8 cellular contexts compared by ENCODE assay signal in the genomic region with DNA sequence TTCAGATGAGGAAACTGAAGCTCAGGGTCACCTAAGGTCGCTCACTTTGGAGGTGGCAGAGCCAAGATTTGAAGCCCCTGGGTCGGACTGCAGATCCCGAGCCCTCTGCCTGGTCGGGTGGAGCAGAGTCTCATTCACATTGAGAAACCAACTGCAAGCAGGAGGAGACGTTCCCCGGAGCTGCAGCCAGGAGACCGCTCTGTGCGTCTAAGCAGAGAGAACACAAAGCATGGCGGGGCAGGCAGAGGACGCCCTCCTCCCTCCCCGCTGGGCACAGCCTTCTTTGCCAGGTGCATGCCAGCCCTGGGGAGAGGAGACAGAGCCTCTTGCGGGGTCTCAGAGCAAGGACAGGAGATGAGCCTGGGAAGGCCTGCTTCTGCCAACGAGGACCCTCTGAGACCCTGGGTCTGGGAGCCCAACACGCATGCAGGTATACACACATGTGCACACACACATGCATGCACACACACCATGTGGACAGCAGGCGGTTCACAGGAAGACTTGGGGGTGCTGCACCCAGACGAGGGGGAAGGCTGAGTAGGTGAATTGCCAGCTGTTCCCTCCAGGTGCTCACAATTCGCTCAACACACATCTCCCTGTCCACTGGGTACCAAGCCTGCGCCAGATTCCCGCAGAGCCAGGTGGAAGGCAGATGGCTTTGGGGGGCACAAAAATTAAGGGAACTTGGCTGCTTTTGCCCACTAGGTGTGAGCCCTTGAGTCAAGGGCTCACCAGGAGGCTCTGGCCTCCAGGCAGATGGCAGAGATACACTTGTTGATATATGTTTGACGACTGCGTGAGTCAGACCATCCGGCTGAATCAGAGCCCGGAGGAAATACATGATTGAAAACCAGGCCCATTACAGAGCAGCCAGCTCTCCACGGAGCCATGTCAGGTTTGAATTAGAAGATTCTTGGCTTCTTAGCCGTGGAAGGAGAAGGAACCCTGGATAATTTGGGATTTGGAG. TPM values are rescaled to one million over a fixed set of nuclear protein-coding genes. Genes with fewer than 3 reads are reported as not detected.
DNase-seq lines count a peak whose midpoint lies in the region; ATAC-seq, FAIRE-seq and TF ChIP-seq lines count a peak whose summit lies in the region.

No MANE protein-coding gene starts in this region.

- POLR2A ChIA-PET in SK-N-SH (lab: Yijun Ruan, JAX): no interaction called here

- WGBS in SK-N-SH (ENCODE audit: low lambda C conversion rate): 51% methylated on average over 17 of the region's 25 CpGs

- FAIRE-seq in D721Med (lab: Jason Lieb, UNC): no peak

- peak; percentile 28; the same call in 1 of the 2 replicates for TF ChIP-seq RAD21 in SK-N-SH (IDR thresholded peaks at IDR 0.05; ENCODE audit: low read length)

- DNase-seq in ACHN (peak; percentile 83), H4 (ENCODE audit: low spot score) (peak; percentile 70), SK-N-SH (no peak), fibroblast of mammary gland (ENCODE audit: low read depth) (peak; percentile 95), stromal cell of bone marrow (ENCODE audit: low read depth) (peak; percentile 82), D721Med (ENCODE audit: insufficient read length, low spot score) (no peak), H7 (no peak)

- H3K4me3 ChIP-seq in SK-N-SH (ENCODE audit: low read depth in 2 of 2, low read length in 1 of 2): 0 out of 4 replicates have a peak overlapping the region, but pooled peaks of 1 of the 2 experiments have one; percentile 30
- H3K4me3 ChIP-seq in fibroblast of mammary gland (ENCODE audit: control insufficient read depth, low read depth, low read length): no peak overlapping the region
- no peak overlapping the region for H3K4me3 ChIP-seq in H7 (ENCODE audit: insufficient read depth, low read depth, low read length)

- H3K27ac ChIP-seq in SK-N-SH (ENCODE audit: low read depth in 2 of 2, low read length in 1 of 2): peak overlapping the region in 1 of 2 experiments; percentile 92; a peak in 3 of 4 replicates

- H3K36me3 ChIP-seq in SK-N-SH (replicated peaks in 1 of 2; ENCODE audit: control insufficient read depth in 1 of 2, insufficient read depth in 2 of 2, low read length in 1 of 2): no peaks in the 10 kb centered on the region
- no peaks in the 10 kb centered on the region for H3K36me3 ChIP-seq in H7 (replicated peaks; ENCODE audit: control insufficient read depth, insufficient read depth, low read length)

- in situ Hi-C loops in ACHN (cut with HindIII; ENCODE audit: low pct_ligation_motif_present, low pct_unique_long_range_greater_than_20kb, low sequenced_read_pairs): no loop called here

- H4K20me1 ChIP-seq in SK-N-SH (ENCODE audit: insufficient read depth): no peaks in the 10 kb centered on the region

- H3K27me3 ChIP-seq in SK-N-SH (ENCODE audit: insufficient read depth): peaks cover 4% of the 10 kb centered on the region; the same call in 1 of the 2 replicates
- H3K27me3 ChIP-seq in H7 (ENCODE audit: control insufficient read depth, insufficient read depth, low read length): peaks cover 6% of the 10 kb centered on the region

- H3K9me3 ChIP-seq in SK-N-SH: no peaks in the 10 kb centered on the region

- CTCF ChIA-PET in SK-N-SH (lab: Yijun Ruan, JAX): interaction anchor here (0.6 to 5.0 kb wide), 5 partner anchors 9 to 170 kb away, joined by 3 to 31 read pairs (median 3); no protein-coding TSS in a partner anchor

- ATAC-seq in GM18858 (IDR thresholded peaks at IDR 0.05; ENCODE audit: unreplicated experiment): no peak

- peak overlapping the region; percentile 64 for H3K4me2 ChIP-seq in SK-N-SH

- H3K4me1 ChIP-seq in SK-N-SH (ENCODE audit: control insufficient read depth in 1 of 2, insufficient read depth in 2 of 2, low read depth in 1 of 2, low read length in 1 of 2): peaks cover 19 to 27% of the 10 kb centered on the region in 2 experiments; a peak in 3 of 4 replicates

- no peaks in the 10 kb centered on the region for H3K79me2 ChIP-seq in SK-N-SH (ENCODE audit: insufficient read depth)

- peaks cover 15% of the 10 kb centered on the region for H3F3A ChIP-seq in SK-N-SH (replicated peaks; ENCODE audit: insufficient read depth)

- H2AFZ ChIP-seq in SK-N-SH (ENCODE audit: low read depth): no peak overlapping the region

- peak in 1 of 2 experiments; percentile 74; a peak in 1 of 4 replicates for TF ChIP-seq EP300 in SK-N-SH (IDR thresholded peaks at IDR 0.05; ENCODE audit: borderline replicate concordance in 1 of 2, low read depth in 1 of 2, low read length in 1 of 2)

- TF ChIP-seq CTCF in SK-N-SH (IDR thresholded peaks at IDR 0.05) (peak; percentile 62), fibroblast of mammary gland (conservative IDR thresholded peaks at IDR 0.05; ENCODE audit: control insufficient read depth, insufficient read depth, low read depth, low read length) (peak; percentile 64), D721Med (IDR thresholded peaks at IDR 0.05; ENCODE audit: insufficient read depth, missing control alignments) (no peak)

- peak overlapping the region; percentile 46; the same call in 1 of the 2 replicates for H3K9ac ChIP-seq in SK-N-SH

- H3K9me2 ChIP-seq in SK-N-SH: no peaks in the 10 kb centered on the region

TF ChIP-seq in SK-N-SH, 30 proteins besides CTCF, POLR2A, EP300 and RAD21 (continues in another document):
- TF ChIP-seq CHD2 (IDR thresholded peaks at IDR 0.05; ENCODE audit: low read length, partially characterized antibody) (no peak), FOXM1 (IDR thresholded peaks at IDR 0.05; ENCODE audit: low read depth) (no peak), NRF1 (IDR thresholded peaks at IDR 0.05; ENCODE audit: low read depth, low read length) (no peak), SMC3 (IDR thresholded peaks at IDR 0.05; ENCODE audit: low read depth, low read length) (peak; percentile 50), RFX5 (IDR thresholded peaks at IDR 0.05; ENCODE audit: low read length) (no peak), MEF2A (IDR thresholded peaks at IDR 0.05; ENCODE audit: borderline replicate concordance, low read depth) (no peak), TAF1 (IDR thresholded peaks at IDR 0.05; ENCODE audit: borderline replicate concordance, low read depth, low read length) (no peak), TCF12 (IDR thresholded peaks at IDR 0.05) (peak; percentile 92), TEAD4 (IDR thresholded peaks at IDR 0.05; ENCODE audit: borderline replicate concordance, insufficient read depth) (no peak), YY1 (IDR thresholded peaks at IDR 0.05; ENCODE audit: low read depth) (0 out of 2 replicates have a peak, but pooled peaks have one; percentile 57), NFIC (IDR thresholded peaks at IDR 0.05; ENCODE audit: borderline replicate concordance) (peak; percentile 80), FOSL2 (IDR thresholded peaks at IDR 0.05; ENCODE audit: borderline replicate concordance, low read depth) (peak; percentile 95), SIN3A (IDR thresholded peaks at IDR 0.05; ENCODE audit: borderline replicate concordance, low read depth, low read length) (peak; percentile 79; the same call in 1 of the 2 replicates), GABPA (IDR thresholded peaks at IDR 0.05; ENCODE audit: low read depth) (peak; percentile 13; the same call in 1 of the 2 replicates)
- TF ChIP-seq, protein P1, sequence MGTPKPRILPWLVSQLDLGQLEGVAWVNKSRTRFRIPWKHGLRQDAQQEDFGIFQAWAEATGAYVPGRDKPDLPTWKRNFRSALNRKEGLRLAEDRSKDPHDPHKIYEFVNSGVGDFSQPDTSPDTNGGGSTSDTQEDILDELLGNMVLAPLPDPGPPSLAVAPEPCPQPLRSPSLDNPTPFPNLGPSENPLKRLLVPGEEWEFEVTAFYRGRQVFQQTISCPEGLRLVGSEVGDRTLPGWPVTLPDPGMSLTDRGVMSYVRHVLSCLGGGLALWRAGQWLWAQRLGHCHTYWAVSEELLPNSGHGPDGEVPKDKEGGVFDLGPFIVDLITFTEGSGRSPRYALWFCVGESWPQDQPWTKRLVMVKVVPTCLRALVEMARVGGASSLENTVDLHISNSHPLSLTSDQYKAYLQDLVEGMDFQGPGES (IDR thresholded peaks at IDR 0.05; ENCODE audit: low read depth, low read length): no peak
- TF ChIP-seq, protein P2, sequence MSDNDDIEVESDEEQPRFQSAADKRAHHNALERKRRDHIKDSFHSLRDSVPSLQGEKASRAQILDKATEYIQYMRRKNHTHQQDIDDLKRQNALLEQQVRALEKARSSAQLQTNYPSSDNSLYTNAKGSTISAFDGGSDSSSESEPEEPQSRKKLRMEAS (IDR thresholded peaks at IDR 0.05; ENCODE audit: low read depth): peak; percentile 74
- TF ChIP-seq, protein P3, sequence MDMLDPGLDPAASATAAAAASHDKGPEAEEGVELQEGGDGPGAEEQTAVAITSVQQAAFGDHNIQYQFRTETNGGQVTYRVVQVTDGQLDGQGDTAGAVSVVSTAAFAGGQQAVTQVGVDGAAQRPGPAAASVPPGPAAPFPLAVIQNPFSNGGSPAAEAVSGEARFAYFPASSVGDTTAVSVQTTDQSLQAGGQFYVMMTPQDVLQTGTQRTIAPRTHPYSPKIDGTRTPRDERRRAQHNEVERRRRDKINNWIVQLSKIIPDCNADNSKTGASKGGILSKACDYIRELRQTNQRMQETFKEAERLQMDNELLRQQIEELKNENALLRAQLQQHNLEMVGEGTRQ (IDR thresholded peaks at IDR 0.05; ENCODE audit: borderline replicate concordance, low read depth, low read length): no peak

RNA-seq across cellular contexts. Expression of a gene that starts 5.5 kb away (rescaled TPM):
- not detected in 2 replicates for total RNA-seq in H4 (2014; rRNA removed; shearing (Covaris generic))
- polyA plus RNA-seq in SK-N-SH (2012; rRNA removed): 3.1 and 8.2 TPM in 2 replicates
- polyA plus RNA-seq in SK-N-SH (2012; cell fraction: cytosol; rRNA removed): 2.1 and 4.3 TPM in 2 replicates
- 6.4 and 11.3 TPM in 2 replicates for polyA plus RNA-seq in SK-N-SH (2012; cell fraction: nucleus; rRNA removed)
- total RNA-seq in H7 (2014; rRNA removed; shearing (Covaris generic)): 0.30 and 1.1 TPM in 2 replicates

Comparison
In these comparisons a context has a peak if more than half of its experiments do, and no peak if none do; other contexts are left out.
1. DNase-seq: peak in ACHN (single experiment), H4 (single experiment), fibroblast of mammary gland (single experiment) and stromal cell of bone marrow (single experiment); none in SK-N-SH (single experiment), D721Med (single experiment) and H7 (single experiment).